In the genomic region with DNA sequence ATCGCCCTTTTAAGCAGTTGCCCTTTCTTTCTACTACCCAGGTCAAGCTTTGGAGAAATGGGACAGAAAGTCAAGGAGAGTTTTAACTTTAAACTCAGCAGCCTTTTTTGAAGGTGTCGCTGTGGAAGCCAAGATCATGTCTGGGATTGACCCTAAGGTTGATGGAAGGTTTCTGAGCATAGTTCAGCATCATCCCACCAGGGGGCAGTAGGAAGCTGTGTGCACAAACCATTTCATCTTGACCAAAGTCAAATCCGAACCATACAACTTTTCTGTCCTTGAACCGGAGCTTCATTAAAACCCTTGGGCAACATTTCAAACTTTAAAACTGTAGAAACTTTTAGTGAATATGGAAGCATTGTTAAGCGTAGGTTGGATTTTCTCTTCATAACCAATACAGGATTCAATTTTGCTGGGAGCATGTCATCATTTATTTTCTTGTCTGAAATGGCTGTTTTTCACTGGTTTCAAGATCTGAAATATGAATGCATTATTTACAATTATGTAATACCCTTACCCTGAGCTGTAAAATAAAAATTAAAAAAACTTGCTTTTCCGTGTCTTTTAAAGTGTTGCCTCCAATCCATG, we compare ENCODE assay signal across 8 cellular contexts.
DNase-seq lines count a peak whose midpoint lies in the region; ATAC-seq, FAIRE-seq and TF ChIP-seq lines count a peak whose summit lies in the region.

No MANE protein-coding gene starts in this region.

- no CpG with 5 or more reads among the region's 6 CpGs for WGBS in trophoblast cell (ENCODE audit: extremely low coverage, insufficient coverage, insufficient read length)

- no peaks in the 10 kb centered on the region for H3K4me1 ChIP-seq in trophoblast cell (ENCODE audit: control insufficient read depth in 1 of 2, insufficient read depth in 2 of 2, low read length in 2 of 2)

- no peak overlapping the region for H2AFZ ChIP-seq in trophoblast cell (ENCODE audit: insufficient read depth, low read length, poor library complexity)

- H4K12ac ChIP-seq in trophoblast cell (ENCODE audit: low read depth, low read length): no peak overlapping the region

- H3K4ac ChIP-seq in trophoblast cell (ENCODE audit: low read depth, low read length): no peak overlapping the region

- no peak overlapping the region for H2BK12ac ChIP-seq in trophoblast cell (ENCODE audit: low read length)

- peak; percentile 86 for ATAC-seq in GM19035 (IDR thresholded peaks at IDR 0.05; ENCODE audit: unreplicated experiment)
- ATAC-seq in HG03469 (IDR thresholded peaks at IDR 0.05; ENCODE audit: unreplicated experiment): no peak
- ATAC-seq in HG03442 (IDR thresholded peaks at IDR 0.05; ENCODE audit: unreplicated experiment): no peak

- peak; percentile 25 for DNase-seq in DMS114 treated with DMSO at 0.1 percent for 48 hours (lab: John Stamatoyannopoulos, UW; ENCODE audit: unreplicated experiment)
- peak; percentile 40 for DNase-seq in UCSD-AML1 (lab: John Stamatoyannopoulos, UW; ENCODE audit: unreplicated experiment)
- DNase-seq in frontal cortex (ENCODE audit: low spot score in 2 of 2): peak; percentile 4 to 16
- DNase-seq in trophoblast cell: peak; percentile 58 to 87

- no peak overlapping the region for H3K27ac ChIP-seq in trophoblast cell (ENCODE audit: low read depth, low read length)

- no peak overlapping the region for H2BK120ac ChIP-seq in trophoblast cell (ENCODE audit: insufficient read depth, low read length, poor library complexity)

- no peaks in the 10 kb centered on the region for H3K9me3 ChIP-seq in trophoblast cell (ENCODE audit: insufficient read depth, low read depth, low read length)

- H3K79me1 ChIP-seq in trophoblast cell (ENCODE audit: low read length): no peaks in the 10 kb centered on the region

- no peak overlapping the region for H3K23ac ChIP-seq in trophoblast cell (ENCODE audit: low read length)

- no peaks in the 10 kb centered on the region for H3K36me3 ChIP-seq in trophoblast cell (ENCODE audit: control insufficient read depth in 1 of 2, insufficient read depth in 2 of 2, low read length in 2 of 2)

- H3K14ac ChIP-seq in trophoblast cell (ENCODE audit: low read length): no peak overlapping the region

- no peak for FAIRE-seq in frontal cortex (lab: Jason Lieb, UNC)

- H3K18ac ChIP-seq in trophoblast cell (ENCODE audit: low read length): no peak overlapping the region

- no peak overlapping the region for H3K4me2 ChIP-seq in trophoblast cell (ENCODE audit: low read length)

- H3K27me3 ChIP-seq in trophoblast cell (ENCODE audit: insufficient read depth, low read length): no peaks in the 10 kb centered on the region

- no peak overlapping the region for H2AK5ac ChIP-seq in trophoblast cell (ENCODE audit: low read length)

- no peak overlapping the region for H4K91ac ChIP-seq in trophoblast cell (ENCODE audit: low read depth, low read length)

- H3K4me3 ChIP-seq in trophoblast cell (ENCODE audit: low read depth, low read length): no peak overlapping the region

- peak; percentile 98 for TF ChIP-seq RAD21 in Ishikawa (IDR thresholded peaks at IDR 0.05; ENCODE audit: low read depth)

- H3K9ac ChIP-seq in trophoblast cell (ENCODE audit: low read length): peak overlapping the region; percentile 0

- H4K8ac ChIP-seq in trophoblast cell (ENCODE audit: low read depth, low read length): no peak overlapping the region

- H2BK5ac ChIP-seq in trophoblast cell (ENCODE audit: low read depth, low read length, poor library complexity): no peak overlapping the region

- TF ChIP-seq EP300 in Ishikawa (IDR thresholded peaks at IDR 0.05; ENCODE audit: borderline replicate concordance): no peak

- no peaks in the 10 kb centered on the region for H3K79me2 ChIP-seq in trophoblast cell (ENCODE audit: control insufficient read depth, insufficient read depth, low read length, poor library complexity)

TF ChIP-seq in Ishikawa, 13 proteins besides CTCF, POLR2A, EP300 and RAD21:
- TF ChIP-seq USF1 (IDR thresholded peaks at IDR 0.05) (no peak), TAF1 (IDR thresholded peaks at IDR 0.05; ENCODE audit: low read depth) (no peak), YY1 (IDR thresholded peaks at IDR 0.05; ENCODE audit: low read depth) (no peak), TCF12 (IDR thresholded peaks at IDR 0.05; ENCODE audit: low read depth) (no peak), FOXM1 (IDR thresholded peaks at IDR 0.05; ENCODE audit: borderline replicate concordance, low read depth) (no peak), TEAD4 (IDR thresholded peaks at IDR 0.05) (no peak), MAX (IDR thresholded peaks at IDR 0.05) (no peak)

Comparison
In these comparisons a context has a peak if more than half of its experiments do, and no peak if none do; other contexts are left out.
1. DNase-seq: peak in every context shown above with its lines; median percentile 72 in trophoblast cell; 40 in UCSD-AML1; 25 in DMS114 treated with DMSO at 0.1 percent for 48 hours; 10 in frontal cortex.